Comparison of ENCODE assay signal across 9 cellular contexts in genomic region chr17:3890082-3890892, GRCh38. TPM values are rescaled to one million over a fixed set of nuclear protein-coding genes. Genes with fewer than 3 reads are reported as not detected.
DNase-seq lines count a peak whose midpoint lies in the region; ATAC-seq and TF ChIP-seq lines count a peak whose summit lies in the region.
"Had no signal": no experiment of that assay in that cellular context is flagged by ENCODE, and none has a peak within 500 bp of the region (broad histone marks: within the 10 kb centered on the region; RNA-seq: fewer than 3 reads in every experiment).

No MANE protein-coding gene starts in this region.

- H3K36me3 ChIP-seq in MG63: no peaks in the 10 kb centered on the region
- H3K36me3 ChIP-seq in hepatocyte (replicated peaks; ENCODE audit: insufficient read depth, low read depth): no peaks in the 10 kb centered on the region
- H3K36me3 ChIP-seq: pancreas had no signal

- no peaks in the 10 kb centered on the region for H3K9me3 Mint-ChIP-seq in Calu3 (ENCODE audit: low read depth, unreplicated experiment)
- no peaks in the 10 kb centered on the region for H3K9me3 Mint-ChIP-seq in activated naive CD8-positive, alpha-beta T cell treated with anti-CD3 and anti-CD28 coated beads, Interleukin-2, amount 50 U/mL, for 24 hours
- no peaks in the 10 kb centered on the region for H3K9me3 Mint-ChIP-seq in stimulated activated naive B cell treated with anti-CD40 and anti-IgM and Interleukin-4, amounts not matched to agents 10 μg/mL and 1 μg/mL and 100 μg/mL, for 72 hours

- no peaks in the 10 kb centered on the region for H3K9me2 ChIP-seq in hepatocyte (replicated peaks; ENCODE audit: insufficient read depth)

- H3K4me1 Mint-ChIP-seq in Calu3 (ENCODE audit: low read depth, unreplicated experiment): peaks cover 35% of the 10 kb centered on the region
- peaks cover 47% of the 10 kb centered on the region for H3K4me1 Mint-ChIP-seq in activated naive CD8-positive, alpha-beta T cell treated with anti-CD3 and anti-CD28 coated beads, Interleukin-2, amount 50 U/mL, for 24 hours
- peaks cover 57 to 78% of the 10 kb centered on the region in 2 donors for H3K4me1 Mint-ChIP-seq in stimulated activated naive B cell treated with anti-CD40 and anti-IgM and Interleukin-4, amounts not matched to agents 10 μg/mL and 1 μg/mL and 100 μg/mL, for 72 hours

- intact Hi-C loops in Calu3 (cut with micrococcal nuclease; ENCODE audit: unreplicated experiment): no loop called here

- peak overlapping the region; percentile 90 for H3K27ac ChIP-seq in hepatocyte

- TF ChIP-seq CTCF in Calu3 (IDR thresholded peaks at IDR 0.05; ENCODE audit: unreplicated experiment) (no peak), hepatocyte (IDR thresholded peaks at IDR 0.05; ENCODE audit: poor library complexity) (no peak)

- DNase-seq in Calu3 (peak; percentile 76), MG63 (peak; percentile 93), hepatocyte (ENCODE audit: low spot score) (peak; percentile 80), SKM-1 (lab: John Stamatoyannopoulos, UW; ENCODE audit: unreplicated experiment) (no peak)
- peak; percentile 52 for DNase-seq in activated naive CD8-positive, alpha-beta T cell treated with anti-CD3 and anti-CD28 coated beads, Interleukin-2, amount 50 U/mL, for 24 hours
- peak; percentile 61 for DNase-seq in stimulated activated naive B cell treated with anti-CD40 and anti-IgM and Interleukin-4, amounts not matched to agents 10 μg/mL and 1 μg/mL and 100 μg/mL, for 72 hours
- DNase-seq in activated naive CD4-positive, alpha-beta T cell (lab: John Stamatoyannopoulos, UW): no peak

- no peaks in the 10 kb centered on the region for H4K20me1 ChIP-seq in hepatocyte (ENCODE audit: insufficient read depth, poor library complexity, severe bottlenecking)

- peak overlapping the region; percentile 63 for H3K4me2 ChIP-seq in hepatocyte

- WGBS in hepatocyte (ENCODE audit: low lambda C conversion rate, missing lambda C conversion rate): 56% methylated on average over 15 of the region's 22 CpGs

- H3K4me3 ChIP-seq in MG63: no peak overlapping the region
- H3K4me3 ChIP-seq in hepatocyte: no peak overlapping the region
- H3K4me3 ChIP-seq: pancreas had no signal

- ATAC-seq in activated naive CD8-positive, alpha-beta T cell treated with anti-CD3 and anti-CD28 coated beads, Interleukin-2, amount 50 U/mL, for 24 hours: no peak
- ATAC-seq in stimulated activated naive B cell treated with anti-CD40 and anti-IgM and Interleukin-4, amounts not matched to agents 10 μg/mL and 1 μg/mL and 100 μg/mL, for 72 hours (replicated peaks): peak in 1 of 2 donors; percentile 8
- no peak for ATAC-seq in GM18858 (IDR thresholded peaks at IDR 0.05; ENCODE audit: unreplicated experiment)

- H3K4me1 ChIP-seq in hepatocyte (ENCODE audit: insufficient read depth): peaks cover 40% of the 10 kb centered on the region

- CTCF ChIA-PET in Calu3 (lab: Charles Lee): interaction anchor here (1.2 to 1.3 kb wide), 3 partner anchors 12 to 44 kb away, joined by 3 to 7 read pairs (median 5); partner anchors contain the start of gene NCBP3

- H3K27me3 ChIP-seq in MG63 (no peaks in the 10 kb centered on the region), hepatocyte (no peaks in the 10 kb centered on the region)
- H3K27me3 ChIP-seq: pancreas had no signal

- peaks cover 13% of the 10 kb centered on the region for H3K27me3 Mint-ChIP-seq in Calu3 (ENCODE audit: unreplicated experiment)
- H3K27me3 Mint-ChIP-seq in activated naive CD8-positive, alpha-beta T cell treated with anti-CD3 and anti-CD28 coated beads, Interleukin-2, amount 50 U/mL, for 24 hours: no peaks in the 10 kb centered on the region
- H3K27me3 Mint-ChIP-seq in stimulated activated naive B cell treated with anti-CD40 and anti-IgM and Interleukin-4, amounts not matched to agents 10 μg/mL and 1 μg/mL and 100 μg/mL, for 72 hours: no peaks in the 10 kb centered on the region

- H2AFZ ChIP-seq in hepatocyte: no peak overlapping the region

- no peaks in the 10 kb centered on the region for H3K9me3 ChIP-seq in MG63
- no peaks in the 10 kb centered on the region for H3K9me3 ChIP-seq in hepatocyte (ENCODE audit: low read depth)
- H3K9me3 ChIP-seq: pancreas had no signal

- BruUV-seq in Calu3 (replicated peaks; lab: Mats Ljungman, UMichigan): no TSS peak

- H3K27ac Mint-ChIP-seq in Calu3 (ENCODE audit: unreplicated experiment): peak overlapping the region; percentile 43
- no peak overlapping the region for H3K27ac Mint-ChIP-seq in activated naive CD8-positive, alpha-beta T cell treated with anti-CD3 and anti-CD28 coated beads, Interleukin-2, amount 50 U/mL, for 24 hours
- H3K27ac Mint-ChIP-seq in stimulated activated naive B cell treated with anti-CD40 and anti-IgM and Interleukin-4, amounts not matched to agents 10 μg/mL and 1 μg/mL and 100 μg/mL, for 72 hours: peak overlapping the region; percentile 75

- peaks cover 4% of the 10 kb centered on the region for H3K79me2 ChIP-seq in hepatocyte

- no peak overlapping the region for H3K4me3 Mint-ChIP-seq in Calu3 (ENCODE audit: low read depth, unreplicated experiment)
- no peak overlapping the region for H3K4me3 Mint-ChIP-seq in activated naive CD8-positive, alpha-beta T cell treated with anti-CD3 and anti-CD28 coated beads, Interleukin-2, amount 50 U/mL, for 24 hours
- H3K4me3 Mint-ChIP-seq in stimulated activated naive B cell treated with anti-CD40 and anti-IgM and Interleukin-4, amounts not matched to agents 10 μg/mL and 1 μg/mL and 100 μg/mL, for 72 hours: peak overlapping the region; percentile 64 to 65

- H3K36me3 Mint-ChIP-seq in Calu3 (ENCODE audit: insufficient read depth, unreplicated experiment): peaks cover 40% of the 10 kb centered on the region
- H3K36me3 Mint-ChIP-seq in activated naive CD8-positive, alpha-beta T cell treated with anti-CD3 and anti-CD28 coated beads, Interleukin-2, amount 50 U/mL, for 24 hours (ENCODE audit: low read depth): no peaks in the 10 kb centered on the region
- peaks cover 0 to 2% of the 10 kb centered on the region in 2 donors for H3K36me3 Mint-ChIP-seq in stimulated activated naive B cell treated with anti-CD40 and anti-IgM and Interleukin-4, amounts not matched to agents 10 μg/mL and 1 μg/mL and 100 μg/mL, for 72 hours

RNA-seq across cellular contexts. Expression of gene CAMKK1, which starts 2.6 kb away (rescaled TPM):
- total RNA-seq in Calu3 (2022) (1.4 and 1.7 TPM in 2 replicates), hepatocyte (2.6 and 5.1 TPM in 2 replicates)
- total RNA-seq in MG63 (2014; rRNA removed; shearing (Covaris generic); ENCODE audit: low replicate concordance): 3.1 and 3.9 TPM in 2 replicates
- polyA plus RNA-seq in hepatocyte: 4.4 and 5.7 TPM in 2 replicates

RNA-seq across cellular contexts. Expression of gene P2RX1, which starts 26.0 kb away (rescaled TPM):
- not detected in 2 replicates for total RNA-seq in Calu3 (2022)
- not detected in 2 replicates for total RNA-seq in MG63 (2014; rRNA removed; shearing (Covaris generic); ENCODE audit: low replicate concordance)
- 0.20 and 0.50 TPM in 2 replicates for total RNA-seq in hepatocyte
- polyA plus RNA-seq in hepatocyte: 1.8 and 2.3 TPM in 2 replicates

RNA-seq across cellular contexts. Expression of gene NCBP3, which starts 44.2 kb away (rescaled TPM):
- 25.4 and 26.9 TPM in 2 replicates for total RNA-seq in Calu3 (2022)
- total RNA-seq in MG63 (2014; rRNA removed; shearing (Covaris generic); ENCODE audit: low replicate concordance): 6.6 and 10.2 TPM in 2 replicates
- 20.8 and 31.8 TPM in 2 replicates for total RNA-seq in hepatocyte
- 20.6 and 28.9 TPM in 2 replicates for polyA plus RNA-seq in hepatocyte

Comparison
In these comparisons a context has a peak if more than half of its experiments do, and no peak if none do; other contexts are left out.
1. DNase-seq: peak in Calu3 (single experiment), MG63 (single experiment), activated naive CD8-positive, alpha-beta T cell treated with anti-CD3 and anti-CD28 coated beads, Interleukin-2, amount 50 U/mL, for 24 hours (single experiment), hepatocyte (single experiment) and stimulated activated naive B cell treated with anti-CD40 and anti-IgM and Interleukin-4, amounts not matched to agents 10 μg/mL and 1 μg/mL and 100 μg/mL, for 72 hours (single experiment); none in activated naive CD4-positive, alpha-beta T cell (0 of 4) and SKM-1 (single experiment).
2. H3K4me3 Mint-ChIP-seq: peak in stimulated activated naive B cell treated with anti-CD40 and anti-IgM and Interleukin-4, amounts not matched to agents 10 μg/mL and 1 μg/mL and 100 μg/mL, for 72 hours (2 of 2); none in Calu3 (single experiment) and activated naive CD8-positive, alpha-beta T cell treated with anti-CD3 and anti-CD28 coated beads, Interleukin-2, amount 50 U/mL, for 24 hours (single experiment).